In the genomic region with DNA sequence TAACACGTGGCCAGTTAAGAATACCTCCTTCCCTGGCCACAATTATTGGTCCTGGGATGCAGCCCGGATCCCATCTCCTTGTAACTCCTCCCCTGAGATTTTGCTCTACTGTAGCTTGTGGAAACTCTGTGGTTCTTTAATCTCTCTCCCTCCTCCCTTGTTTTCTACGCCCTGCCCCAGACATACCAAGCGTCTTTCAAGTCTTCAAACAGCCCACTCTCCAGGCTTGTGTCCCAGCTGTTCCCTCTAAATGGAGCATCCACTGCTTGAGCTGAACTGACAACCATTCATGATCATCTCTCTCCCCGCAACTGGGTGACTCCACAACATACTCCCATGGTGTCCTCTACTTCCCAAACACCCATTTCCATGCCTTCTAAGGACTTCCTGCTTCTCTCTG, we compare ENCODE assay signal across 20 cellular contexts.
"Had no signal": no experiment of that assay in that cellular context is flagged by ENCODE, and none has a peak within 500 bp of the region (broad histone marks: within the 10 kb centered on the region; RNA-seq: fewer than 3 reads in every experiment).

No MANE protein-coding gene starts in this region.

- H3K4me3 Mint-ChIP-seq: dendritic cell treated with granulocyte-macrophage colony-stimulating factor and Interleukin-4, amounts not matched to agents 40 ng/mL and 50 ng/mL, for 4 days; effector memory CD8-positive, alpha-beta T cell; natural killer cell had no signal

- H3K36me3 ChIP-seq: pancreas, thoracic aorta had no signal

- H3K9me3 ChIP-seq: heart left ventricle, pancreas, stomach, thoracic aorta, transverse colon had no signal

- H3K27ac ChIP-seq: epithelial cell of prostate, foreskin keratinocyte, heart left ventricle, pancreas, skin epidermis, stomach, thoracic aorta, transverse colon had no signal

- H3K36me3 Mint-ChIP-seq: natural killer cell had no signal

- H3K4me1 ChIP-seq: foreskin keratinocyte, pancreas had no signal

- H3K27ac Mint-ChIP-seq: dendritic cell treated with granulocyte-macrophage colony-stimulating factor and Interleukin-4, amounts not matched to agents 40 ng/mL and 50 ng/mL, for 4 days; effector memory CD8-positive, alpha-beta T cell; natural killer cell; progenitor cell of endocrine pancreas had no signal

- H3K27me3 ChIP-seq: foreskin keratinocyte, heart left ventricle, pancreas, stomach, transverse colon had no signal

- ATAC-seq: effector memory CD8-positive, alpha-beta T cell; foreskin keratinocyte; left colon; natural killer cell; pancreas; sciatic nerve had no signal

- H3K4me3 ChIP-seq: heart left ventricle, pancreas, skin epidermis, stomach, thoracic aorta, transverse colon had no signal

- H3K27me3 Mint-ChIP-seq: dendritic cell treated with granulocyte-macrophage colony-stimulating factor and Interleukin-4, amounts not matched to agents 40 ng/mL and 50 ng/mL, for 4 days; progenitor cell of endocrine pancreas had no signal

- DNase-seq: cerebellar nuclear complex; effector memory CD8-positive, alpha-beta T cell; foreskin keratinocyte; heart left ventricle; hippocampal formation; left colon; natural killer cell; occipital lobe; pancreas; stimulated activated CD4-positive, alpha-beta T cell treated with anti-CD3 and anti-CD28 coated beads, Interleukin-12 subunit alpha, Interleukin-12 subunit beta, amount 100 ng/mL, for 4 hours; stimulated activated naive CD4-positive, alpha-beta T cell; stomach; transverse colon had no signal

- FAIRE-seq: colon, pancreas had no signal

- H3K9me3 Mint-ChIP-seq: dendritic cell treated with granulocyte-macrophage colony-stimulating factor and Interleukin-4, amounts not matched to agents 40 ng/mL and 50 ng/mL, for 4 days; natural killer cell had no signal
